30 cellular contexts compared by ENCODE assay signal in the genomic region with DNA sequence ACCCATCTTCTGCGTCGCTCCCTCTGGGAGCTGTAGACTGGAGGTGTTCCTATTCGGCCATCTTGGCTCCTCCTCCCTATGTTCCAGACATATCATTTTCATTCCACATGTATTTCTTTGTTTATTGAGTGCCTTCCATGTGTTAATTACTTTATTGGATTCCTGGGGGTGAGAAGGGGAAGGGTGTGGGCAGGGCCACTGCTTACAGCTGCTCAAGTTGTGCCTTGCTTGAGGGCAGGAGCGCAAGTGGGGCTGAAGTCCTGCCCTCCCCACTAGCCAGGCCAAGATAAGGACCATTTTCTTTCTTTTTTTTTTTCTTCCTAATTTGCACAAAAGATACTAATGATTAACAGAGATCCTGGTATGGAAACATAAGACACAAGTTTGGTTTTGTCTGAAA.
"Had no signal": no experiment of that assay in that cellular context is flagged by ENCODE, and none has a peak within 500 bp of the region (broad histone marks: within the 10 kb centered on the region; RNA-seq: fewer than 3 reads in every experiment).

No MANE protein-coding gene starts in this region.

- H3K9me3 ChIP-seq: adrenal gland, body of pancreas, esophagus squamous epithelium, gastroesophageal sphincter had no signal

- H3K36me3 ChIP-seq: adrenal gland, esophagus squamous epithelium, gastroesophageal sphincter, WERI-Rb-1 had no signal

- DNase-seq: activated B cell treated with CpG ODN at 0.5 μM for 24 hours; activated CD4-positive, alpha-beta T cell treated with anti-CD3 and anti-CD28 coated beads for 48 hours; activated CD4-positive, alpha-beta T cell treated with anti-CD3 and anti-CD28 coated beads, Interleukin-2, amount 50 U/mL, for 1 hour; activated CD4-positive, alpha-beta T cell treated with anti-CD3 and anti-CD28 coated beads, Interleukin-2, amount 50 U/mL, for 48 hours; activated CD8-positive, alpha-beta memory T cell treated with anti-CD3 and anti-CD28 coated beads for 24 hours; activated CD8-positive, alpha-beta T cell treated with anti-CD3 and anti-CD28 coated beads for 36 hours; activated effector memory CD4-positive, alpha-beta T cell treated with Interleukin-2 at 50 U/mL for 16 hours; activated gamma-delta T cell treated with Interleukin-2 at 50 U/mL for 16 hours; activated naive CD4-positive, alpha-beta T cell treated with anti-CD3 and anti-CD28 coated beads, Interleukin-2, amount 50 U/mL, for 16 hours; activated naive CD4-positive, alpha-beta T cell treated with Interleukin-2 at 50 U/mL for 16 hours; activated naive CD8-positive, alpha-beta T cell treated with anti-CD3 and anti-CD28 coated beads, Interleukin-2, amount 50 U/mL, for 24 hours; activated T-cell treated with anti-CD3 and anti-CD28 coated beads, Interleukin-2, amount 50 U/mL, for 4 hours; adrenal gland; amygdala; aorta; body of pancreas; central memory CD4-positive, alpha-beta T cell; cortex of kidney; dermis blood vessel endothelial cell; effector CD4-positive, alpha-beta T cell; effector memory CD8-positive, alpha-beta T cell; esophagus squamous epithelium; foreskin melanocyte; head of caudate nucleus; SW 1271; T-cell; T-helper 9 cell; WERI-Rb-1 had no signal

- H3K4me1 ChIP-seq: esophagus squamous epithelium had no signal

- H3K27ac ChIP-seq: adrenal gland, body of pancreas, epithelial cell of prostate, esophagus squamous epithelium, gastroesophageal sphincter, WERI-Rb-1 had no signal

- H3K4me3 ChIP-seq: adrenal gland, body of pancreas, esophagus squamous epithelium, gastroesophageal sphincter had no signal

- H3K27me3 ChIP-seq: adrenal gland, body of pancreas, esophagus squamous epithelium, gastroesophageal sphincter had no signal
